In the genomic region with DNA sequence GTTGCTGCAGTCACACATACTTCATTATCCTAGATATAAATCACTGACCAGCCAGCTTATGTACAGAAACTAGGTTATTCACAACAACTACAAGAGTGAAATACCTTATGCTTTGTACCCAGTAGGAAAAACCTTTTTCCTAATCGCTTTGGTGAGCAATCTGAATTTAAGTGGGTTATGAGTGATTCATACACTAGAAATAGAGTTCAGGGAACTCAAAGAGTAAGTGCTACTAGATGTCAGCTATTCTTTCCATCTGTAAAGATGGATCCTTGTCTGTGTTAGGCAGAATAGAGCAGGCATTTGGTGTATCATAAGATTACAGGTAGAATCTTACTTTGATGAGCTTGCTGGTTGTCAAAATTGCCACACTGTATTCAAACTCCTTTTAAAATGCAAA, we compare ENCODE assay signal across 13 cellular contexts.
DNase-seq lines count a peak whose midpoint lies in the region; ATAC-seq lines count a peak whose summit lies in the region.
"Had no signal": no experiment of that assay in that cellular context is flagged by ENCODE, and none has a peak within 500 bp of the region (broad histone marks: within the 10 kb centered on the region; RNA-seq: fewer than 3 reads in every experiment).

No MANE protein-coding gene starts in this region.

- H3K27ac Mint-ChIP-seq in activated naive CD4-positive, alpha-beta T cell treated with anti-CD3 and anti-CD28 coated beads, Interleukin-2, amount 50 U/mL, for 72 hours, result no peak overlapping the region
- H3K27ac Mint-ChIP-seq in stimulated activated naive CD8-positive, alpha-beta T cell treated with anti-CD3 and anti-CD28 coated beads, Interleukin-15, amount 100 ng/mL, for 72 hours, result no peak overlapping the region
- H3K27ac Mint-ChIP-seq: activated CD8-positive, alpha-beta memory T cell treated with anti-CD3 and anti-CD28 coated beads, Interleukin-2, amount 10 ng/mL, durations not matched to agents 7 days and 5 days; type B pancreatic cell had no signal

- no peak for DNase-seq in activated naive CD4-positive, alpha-beta T cell treated with anti-CD3 and anti-CD28 coated beads, Interleukin-2, amount 50 U/mL, for 72 hours (ENCODE audit: low spot score in 2 of 2)
- no peak for DNase-seq in activated naive CD4-positive, alpha-beta T cell treated with anti-CD3 and anti-CD28 coated beads, Interleukin-2, amount 50 U/mL, for 16 hours
- DNase-seq in LHCN-M2 (ENCODE audit: low read depth) (peak; percentile 32), glomerular visceral epithelial cell (ENCODE audit: extremely low spot score) (peak; percentile 5), anterior cingulate cortex (lab: John Stamatoyannopoulos, UW) (no peak)
- DNase-seq in stimulated activated naive CD8-positive, alpha-beta T cell treated with anti-CD3 and anti-CD28 coated beads, Interleukin-15, amount 100 ng/mL, for 72 hours, result no peak
- DNase-seq: activated CD8-positive, alpha-beta memory T cell treated with anti-CD3 and anti-CD28 coated beads, Interleukin-2, amount 10 ng/mL, durations not matched to agents 7 days and 5 days; GOT3; KG1 had no signal

- peaks cover 48% of the 10 kb centered on the region for H3K4me1 Mint-ChIP-seq in stimulated activated naive CD8-positive, alpha-beta T cell treated with anti-CD3 and anti-CD28 coated beads, Interleukin-15, amount 100 ng/mL, for 72 hours

- no peaks in the 10 kb centered on the region for H3K27me3 Mint-ChIP-seq in stimulated activated naive CD8-positive, alpha-beta T cell treated with anti-CD3 and anti-CD28 coated beads, Interleukin-15, amount 100 ng/mL, for 72 hours
- H3K27me3 Mint-ChIP-seq: activated CD8-positive, alpha-beta memory T cell treated with anti-CD3 and anti-CD28 coated beads, Interleukin-2, amount 10 ng/mL, durations not matched to agents 7 days and 5 days; type B pancreatic cell had no signal

- H3K9me3 Mint-ChIP-seq in activated naive CD4-positive, alpha-beta T cell treated with anti-CD3 and anti-CD28 coated beads, Interleukin-2, amount 50 U/mL, for 72 hours, result no peaks in the 10 kb centered on the region
- H3K9me3 Mint-ChIP-seq in stimulated activated naive CD8-positive, alpha-beta T cell treated with anti-CD3 and anti-CD28 coated beads, Interleukin-15, amount 100 ng/mL, for 72 hours, result no peaks in the 10 kb centered on the region
- H3K9me3 Mint-ChIP-seq: type B pancreatic cell had no signal

- H3K36me3 Mint-ChIP-seq in activated naive CD4-positive, alpha-beta T cell treated with anti-CD3 and anti-CD28 coated beads, Interleukin-2, amount 50 U/mL, for 72 hours, result peaks cover 9 to 10% of the 10 kb centered on the region in 2 donors

- ATAC-seq in activated naive CD4-positive, alpha-beta T cell treated with anti-CD3 and anti-CD28 coated beads, Interleukin-2, amount 50 U/mL, for 72 hours, result peak; percentile 81
- peak; percentile 57 for ATAC-seq in stimulated activated naive CD8-positive, alpha-beta T cell treated with anti-CD3 and anti-CD28 coated beads, Interleukin-15, amount 100 ng/mL, for 72 hours
- no peak for ATAC-seq in GM19351 (IDR thresholded peaks at IDR 0.05; ENCODE audit: unreplicated experiment)
- ATAC-seq in HG03095 (IDR thresholded peaks at IDR 0.05; ENCODE audit: unreplicated experiment), result no peak
- ATAC-seq: activated CD8-positive, alpha-beta memory T cell treated with anti-CD3 and anti-CD28 coated beads, Interleukin-2, amount 10 ng/mL, durations not matched to agents 7 days and 5 days; Panc1 had no signal

- H3K4me3 Mint-ChIP-seq in stimulated activated naive CD8-positive, alpha-beta T cell treated with anti-CD3 and anti-CD28 coated beads, Interleukin-15, amount 100 ng/mL, for 72 hours, result no peak overlapping the region
- H3K4me3 Mint-ChIP-seq: activated CD8-positive, alpha-beta memory T cell treated with anti-CD3 and anti-CD28 coated beads, Interleukin-2, amount 10 ng/mL, durations not matched to agents 7 days and 5 days; type B pancreatic cell had no signal

Comparison
In these comparisons a context has a peak if more than half of its experiments do, and no peak if none do; other contexts are left out.
1. ATAC-seq: peak in activated naive CD4-positive, alpha-beta T cell treated with anti-CD3 and anti-CD28 coated beads, Interleukin-2, amount 50 U/mL, for 72 hours (2 of 2) and stimulated activated naive CD8-positive, alpha-beta T cell treated with anti-CD3 and anti-CD28 coated beads, Interleukin-15, amount 100 ng/mL, for 72 hours (single experiment); none in GM19351 (single experiment) and HG03095 (single experiment).
2. DNase-seq: peak in LHCN-M2 (single experiment) and glomerular visceral epithelial cell (single experiment); none in activated naive CD4-positive, alpha-beta T cell treated with anti-CD3 and anti-CD28 coated beads, Interleukin-2, amount 50 U/mL, for 72 hours (0 of 2), activated naive CD4-positive, alpha-beta T cell treated with anti-CD3 and anti-CD28 coated beads, Interleukin-2, amount 50 U/mL, for 16 hours (single experiment), stimulated activated naive CD8-positive, alpha-beta T cell treated with anti-CD3 and anti-CD28 coated beads, Interleukin-15, amount 100 ng/mL, for 72 hours (0 of 2) and anterior cingulate cortex (0 of 58).